In genomic region chr1:207181838-207182237, GRCh38 we compare ENCODE assay signal across 12 cellular contexts.
DNase-seq lines count a peak whose midpoint lies in the region; TF ChIP-seq lines count a peak whose summit lies in the region.
"Had no signal": no experiment of that assay in that cellular context is flagged by ENCODE, and none has a peak within 500 bp of the region (broad histone marks: within the 10 kb centered on the region; RNA-seq: fewer than 3 reads in every experiment).

No MANE protein-coding gene starts in this region.

- H3K4me1 Mint-ChIP-seq in immature natural killer cell, result no peaks in the 10 kb centered on the region
- H3K4me1 Mint-ChIP-seq: CD8-positive, alpha-beta memory T cell had no signal

- intact Hi-C loops in uterus (cut with DNase I; ENCODE audit: low total_unique reads), result no loop called here
- intact Hi-C loops in sigmoid colon (cut with DNase I), result no loop called here

- H3K27ac ChIP-seq in WERI-Rb-1 (no peak overlapping the region), uterus (no peak overlapping the region), sigmoid colon (no peak overlapping the region)

- H3K27me3 ChIP-seq in WERI-Rb-1 (ENCODE audit: insufficient read depth, low read depth, severe bottlenecking), result peaks cover 91% of the 10 kb centered on the region
- H3K27me3 ChIP-seq in uterus, result no peaks in the 10 kb centered on the region
- H3K27me3 ChIP-seq in sigmoid colon, result no peaks in the 10 kb centered on the region

- no peak overlapping the region for H3K27ac Mint-ChIP-seq in immature natural killer cell
- H3K27ac Mint-ChIP-seq: CD8-positive, alpha-beta memory T cell had no signal

- peak; percentile 5 for DNase-seq in AG10803 (ENCODE audit: low read depth)
- peak; percentile 39 for DNase-seq in HT-29 (ENCODE audit: low spot score)
- no peak for DNase-seq in WERI-Rb-1
- DNase-seq in immature natural killer cell, result peak in 2 of 3 donors; percentile 1 to 2
- no peak for DNase-seq in epidermal melanocyte (ENCODE audit: insufficient read length, low spot score)
- no peak for DNase-seq in activated CD4-positive, alpha-beta T cell treated with anti-CD3 and anti-CD28 coated beads, Interleukin-2, amount 50 U/mL, for 1 hour
- no peak for DNase-seq in uterus
- DNase-seq in sigmoid colon, result no peak
- DNase-seq: activated CD4-positive, alpha-beta T cell treated with anti-CD3 and anti-CD28 coated beads for 1 hour; activated naive CD4-positive, alpha-beta T cell treated with anti-CD3 and anti-CD28 coated beads, Interleukin-2, amount 50 U/mL, for 16 hours; NCI-H187 treated with DMSO at 0.1 percent for 48 hours had no signal

- no peak overlapping the region for H3K4me3 Mint-ChIP-seq in immature natural killer cell
- H3K4me3 Mint-ChIP-seq: CD8-positive, alpha-beta memory T cell had no signal

- H3K4me3 ChIP-seq in AG10803 (ENCODE audit: low read length) (no peak overlapping the region), WERI-Rb-1 (ENCODE audit: low read depth, low read length) (no peak overlapping the region), uterus (no peak overlapping the region), sigmoid colon (no peak overlapping the region)

- H3K9me3 ChIP-seq in WERI-Rb-1 (ENCODE audit: severe bottlenecking) (no peaks in the 10 kb centered on the region), uterus (no peaks in the 10 kb centered on the region), sigmoid colon (no peaks in the 10 kb centered on the region)

- TF ChIP-seq CTCF in AG10803 (conservative IDR thresholded peaks at IDR 0.05; ENCODE audit: low read length) (peak; percentile 17; the same call in 1 of the 2 replicates), WERI-Rb-1 (IDR thresholded peaks at IDR 0.05; ENCODE audit: low read depth, low read length) (peak; percentile 7; the same call in 1 of the 2 replicates), uterus (IDR thresholded peaks at IDR 0.05) (no peak), sigmoid colon (IDR thresholded peaks at IDR 0.05) (no peak)

- TF ChIP-seq EP300 in sigmoid colon (IDR thresholded peaks at IDR 0.05), result no peak

- H3K36me3 ChIP-seq in WERI-Rb-1 (no peaks in the 10 kb centered on the region), uterus (no peaks in the 10 kb centered on the region), sigmoid colon (no peaks in the 10 kb centered on the region)

- H3K27me3 Mint-ChIP-seq in immature natural killer cell (ENCODE audit: low read depth in 3 of 3), result peaks cover 2 to 6% (median 3%) of the 10 kb centered on the region in 3 donors

- H3K9me3 Mint-ChIP-seq in immature natural killer cell, result no peaks in the 10 kb centered on the region
- H3K9me3 Mint-ChIP-seq: CD8-positive, alpha-beta memory T cell had no signal

- TF ChIP-seq POLR2A in uterus (IDR thresholded peaks at IDR 0.05) (no peak), sigmoid colon (IDR thresholded peaks at IDR 0.05) (no peak)

- no peaks in the 10 kb centered on the region for H3K36me3 Mint-ChIP-seq in immature natural killer cell

- H3K4me1 ChIP-seq in uterus (no peaks in the 10 kb centered on the region), sigmoid colon (no peaks in the 10 kb centered on the region)

Comparison
In these comparisons a context has a peak if more than half of its experiments do, and no peak if none do; other contexts are left out.
1. DNase-seq: peak in AG10803 (single experiment), HT-29 (single experiment) and immature natural killer cell (2 of 3); none in WERI-Rb-1 (single experiment), epidermal melanocyte (single experiment), activated CD4-positive, alpha-beta T cell treated with anti-CD3 and anti-CD28 coated beads, Interleukin-2, amount 50 U/mL, for 1 hour (single experiment), uterus (0 of 2) and sigmoid colon (single experiment).
2. CTCF ChIP-seq: peak in AG10803 (single experiment) and WERI-Rb-1 (single experiment); none in uterus (0 of 4) and sigmoid colon (0 of 4).